20 cellular contexts compared by ENCODE assay signal in genomic region chr9:4113711-4114110, GRCh38.
DNase-seq lines count a peak whose midpoint lies in the region; ATAC-seq, FAIRE-seq and TF ChIP-seq lines count a peak whose summit lies in the region.
"Had no signal": no experiment of that assay in that cellular context is flagged by ENCODE, and none has a peak within 500 bp of the region (broad histone marks: within the 10 kb centered on the region; RNA-seq: fewer than 3 reads in every experiment).

No MANE protein-coding gene starts in this region.

- H3F3A ChIP-seq in neural progenitor cell (ENCODE audit: low read depth), result peaks cover 12% of the 10 kb centered on the region

- H3K36me3 Mint-ChIP-seq in neural progenitor cell, result peaks cover 43% of the 10 kb centered on the region
- H3K36me3 Mint-ChIP-seq in activated naive CD8-positive, alpha-beta T cell treated with anti-CD3 and anti-CD28 coated beads, Interleukin-2, amount 50 U/mL, for 24 hours (ENCODE audit: low read depth), result no peaks in the 10 kb centered on the region
- H3K36me3 Mint-ChIP-seq: CD4-positive, CD25-positive, alpha-beta regulatory T cell had no signal

- no peaks in the 10 kb centered on the region for H3K27me3 ChIP-seq in left ventricle myocardium inferior (ENCODE audit: low read depth)
- no peaks in the 10 kb centered on the region for H3K27me3 ChIP-seq in H1 (replicated peaks in 1 of 4; ENCODE audit: control insufficient read depth in 3 of 4, extremely low read depth in 1 of 4, insufficient read depth in 3 of 4, low read length in 3 of 4)
- no peaks in the 10 kb centered on the region for H3K27me3 ChIP-seq in neural progenitor cell
- no peaks in the 10 kb centered on the region for H3K27me3 ChIP-seq in tibial artery

- H3K4me2 ChIP-seq in H1 (ENCODE audit: insufficient read depth in 1 of 2, low read depth in 2 of 2, low read length in 2 of 2) (no peak overlapping the region), neural progenitor cell (no peak overlapping the region)

- TF ChIP-seq RAD21 in H1 (IDR thresholded peaks at IDR 0.05 in 1 of 2, conservative IDR thresholded peaks at IDR 0.05 in 1 of 2; ENCODE audit: low read depth in 2 of 2, low read length in 2 of 2), result no peak

- no peak overlapping the region for H2BK15ac ChIP-seq in H1 (ENCODE audit: low read length)

- H4K5ac ChIP-seq in H1 (ENCODE audit: insufficient read length, low read depth, low read length), result no peak overlapping the region

- H3K23me2 ChIP-seq in H1 (ENCODE audit: low read depth, low read length), result no peaks in the 10 kb centered on the region

- H3K56ac ChIP-seq in H1 (replicated peaks; ENCODE audit: insufficient read length, low read depth, low read length), result no peak overlapping the region

- peak overlapping the region; percentile 52 for H3K27ac ChIP-seq in left ventricle myocardium inferior (replicated peaks)
- no peak overlapping the region for H3K27ac ChIP-seq in H1 (ENCODE audit: low read depth, low read length)
- no peak overlapping the region for H3K27ac ChIP-seq in neural progenitor cell
- peak overlapping the region; percentile 55 to 64 for H3K27ac ChIP-seq in tibial artery
- H3K27ac ChIP-seq: GM23248 had no signal

- H2BK5ac ChIP-seq in H1 (ENCODE audit: low read depth, low read length), result no peak overlapping the region

- no peak overlapping the region for H2AK5ac ChIP-seq in H1 (ENCODE audit: low read depth, low read length)

- H4K8ac ChIP-seq in H1 (ENCODE audit: extremely low read depth, insufficient read depth, low read length), result no peak overlapping the region

- H3K36me3 ChIP-seq in left ventricle myocardium inferior (no peaks in the 10 kb centered on the region), H1 (ENCODE audit: control insufficient read depth in 2 of 4, insufficient read depth in 4 of 4, low read length in 3 of 4) (no peaks in the 10 kb centered on the region), neural progenitor cell (peaks cover 5% of the 10 kb centered on the region), tibial artery (peaks cover 0 to 7% (median 4%) of the 10 kb centered on the region in 3 donors)
- H3K36me3 ChIP-seq: BE2C had no signal

- H3K4me1 Mint-ChIP-seq in neural progenitor cell, result peaks cover 31% of the 10 kb centered on the region
- no peaks in the 10 kb centered on the region for H3K4me1 Mint-ChIP-seq in activated naive CD8-positive, alpha-beta T cell treated with anti-CD3 and anti-CD28 coated beads, Interleukin-2, amount 50 U/mL, for 24 hours

- H3K14ac ChIP-seq in H1 (ENCODE audit: insufficient read length), result no peak overlapping the region

- no peak overlapping the region for H4K91ac ChIP-seq in H1 (replicated peaks; ENCODE audit: insufficient read length, low read length)

- H3K79me2 ChIP-seq in H1 (ENCODE audit: control insufficient read depth in 1 of 2, insufficient read depth in 2 of 2, low read length in 2 of 2) (no peaks in the 10 kb centered on the region), neural progenitor cell (ENCODE audit: low read depth) (peaks cover 26% of the 10 kb centered on the region)

- intact Hi-C loops in left ventricle myocardium inferior (cut with micrococcal nuclease), result no loop called here
- intact Hi-C loops in Right ventricle myocardium inferior (cut with DNase I), result loop anchor here (10.0 kb wide), 1 partner anchor 379 kb away; no protein-coding TSS in a partner anchor
- intact Hi-C loops in tibial artery (cut with DNase I; ENCODE audit: low total_unique reads), result no loop called here

- peaks cover 2% of the 10 kb centered on the region for H3K27me3 Mint-ChIP-seq in neural progenitor cell (ENCODE audit: insufficient read depth, low read depth)
- H3K27me3 Mint-ChIP-seq in activated naive CD8-positive, alpha-beta T cell treated with anti-CD3 and anti-CD28 coated beads, Interleukin-2, amount 50 U/mL, for 24 hours, result no peaks in the 10 kb centered on the region

- H3K4me1 ChIP-seq in left ventricle myocardium inferior (peaks cover 13% of the 10 kb centered on the region), H1 (replicated peaks in 1 of 4; ENCODE audit: control insufficient read depth in 3 of 4, insufficient read depth in 4 of 4, low read length in 3 of 4) (no peaks in the 10 kb centered on the region), neural progenitor cell (peaks cover 50% of the 10 kb centered on the region), tibial artery (peaks cover 0 to 91% (median 33%) of the 10 kb centered on the region in 4 donors)
- H3K4me1 ChIP-seq: BE2C had no signal

- H3K4me3 Mint-ChIP-seq in neural progenitor cell, result no peak overlapping the region
- no peak overlapping the region for H3K4me3 Mint-ChIP-seq in activated naive CD8-positive, alpha-beta T cell treated with anti-CD3 and anti-CD28 coated beads, Interleukin-2, amount 50 U/mL, for 24 hours
- H3K4me3 Mint-ChIP-seq: CD4-positive, CD25-positive, alpha-beta regulatory T cell had no signal

- H2BK20ac ChIP-seq in H1 (ENCODE audit: low read length), result no peak overlapping the region

- H2BK120ac ChIP-seq in H1 (replicated peaks; ENCODE audit: low read depth, low read length), result no peak overlapping the region

- POLR2A ChIA-PET in H1 (lab: Charles Lee; ENCODE audit: partially characterized antibody), result no interaction called here

- H2BK12ac ChIP-seq in H1 (ENCODE audit: low read depth, low read length), result no peak overlapping the region

- FAIRE-seq in H1 (lab: Jason Lieb, UNC) (no peak), urothelium cell line (lab: Jason Lieb, UNC) (no peak)
- FAIRE-seq: K562 had no signal

- peak overlapping the region; percentile 46 for H3K27ac Mint-ChIP-seq in neural progenitor cell
- H3K27ac Mint-ChIP-seq in activated naive CD8-positive, alpha-beta T cell treated with anti-CD3 and anti-CD28 coated beads, Interleukin-2, amount 50 U/mL, for 24 hours, result no peak overlapping the region
- H3K27ac Mint-ChIP-seq: CD4-positive, CD25-positive, alpha-beta regulatory T cell had no signal

- H3K79me1 ChIP-seq in H1 (ENCODE audit: low read depth, low read length), result no peaks in the 10 kb centered on the region

- no peak for ATAC-seq in Right ventricle myocardium inferior
- ATAC-seq in activated naive CD8-positive, alpha-beta T cell treated with anti-CD3 and anti-CD28 coated beads, Interleukin-2, amount 50 U/mL, for 24 hours, result no peak
- ATAC-seq: K562 had no signal

- TF ChIP-seq EP300 in H1 (IDR thresholded peaks at IDR 0.05; ENCODE audit: borderline replicate concordance in 1 of 2, low read depth in 2 of 2, low read length in 2 of 2), result no peak

- H3K23ac ChIP-seq in H1 (ENCODE audit: insufficient read length), result no peak overlapping the region

- H3K18ac ChIP-seq in H1 (ENCODE audit: extremely low read depth, low read length), result no peak overlapping the region

- H3K4me3 ChIP-seq in left ventricle myocardium inferior (no peak overlapping the region), H1 (ENCODE audit: extremely low read depth in 1 of 4, insufficient read depth in 2 of 4, low read depth in 3 of 4, low read length in 4 of 4) (no peak overlapping the region), neural progenitor cell (no peak overlapping the region), tibial artery (no peak overlapping the region)
- H3K4me3 ChIP-seq: GM23248, K562 had no signal

- H3K4ac ChIP-seq in H1 (replicated peaks; ENCODE audit: insufficient read length, low read depth, low read length), result no peak overlapping the region

- H2AFZ ChIP-seq in H1 (ENCODE audit: low read length), result 0 out of 2 replicates have a peak overlapping the region, but pooled peaks have one; percentile 66
- no peak overlapping the region for H2AFZ ChIP-seq in neural progenitor cell (replicated peaks)
- H2AFZ ChIP-seq: GM23248 had no signal

- WGBS in H1 (ENCODE audit: extremely low coverage in 1 of 2, insufficient coverage in 1 of 2, insufficient read length in 1 of 2, insufficient replicate concordance in 2 of 2, low coverage in 1 of 2, low lambda C conversion rate in 2 of 2, missing lambda C conversion rate in 1 of 2), 2 experiments, result 95% methylated on average over 2 of the region's 4 CpGs; no CpG with 5 or more reads in 1 of the 2 experiments

- CTCF ChIA-PET in H1 (lab: Charles Lee; ENCODE audit: partially characterized antibody), result interaction anchor here (1.5 kb wide), 1 partner anchor 84 kb away, joined by 3 read pairs; no protein-coding TSS in a partner anchor

- no peak for TF ChIP-seq POLR2A in H1 (IDR thresholded peaks at IDR 0.05; ENCODE audit: control extremely low read depth in 1 of 2, low read depth in 2 of 2, low read length in 2 of 2)

- H3K9me3 ChIP-seq in left ventricle myocardium inferior (replicated peaks) (no peaks in the 10 kb centered on the region), H1 (ENCODE audit: insufficient read depth in 2 of 2, low read depth in 1 of 2, low read length in 1 of 2) (peaks cover 0 to 4% of the 10 kb centered on the region in 2 experiments; a peak in 1 of 4 replicates), neural progenitor cell (ENCODE audit: low read depth) (no peaks in the 10 kb centered on the region), tibial artery (no peaks in the 10 kb centered on the region)
- H3K9me3 ChIP-seq: BE2C had no signal

- no peak for TF ChIP-seq CTCF in left ventricle myocardium inferior (IDR thresholded peaks at IDR 0.05; ENCODE audit: borderline replicate concordance)
- no peak for TF ChIP-seq CTCF in H1 (IDR thresholded peaks at IDR 0.05; ENCODE audit: control extremely low read depth in 1 of 3, insufficient read depth in 1 of 3, low read depth in 1 of 3, low read length in 3 of 3)
- TF ChIP-seq CTCF in neural progenitor cell (IDR thresholded peaks at IDR 0.05), result no peak
- no peak for TF ChIP-seq CTCF in tibial artery (IDR thresholded peaks at IDR 0.05)

- peaks cover 10% of the 10 kb centered on the region for H3K9me3 Mint-ChIP-seq in neural progenitor cell
- no peaks in the 10 kb centered on the region for H3K9me3 Mint-ChIP-seq in activated naive CD8-positive, alpha-beta T cell treated with anti-CD3 and anti-CD28 coated beads, Interleukin-2, amount 50 U/mL, for 24 hours

- H3K9ac ChIP-seq in H1 (replicated peaks in 1 of 4; ENCODE audit: extremely low read depth in 1 of 4, low read depth in 3 of 4, low read length in 3 of 4) (no peak overlapping the region), neural progenitor cell (no peak overlapping the region)
- H3K9ac ChIP-seq: GM23248 had no signal

- DNase-seq in left ventricle myocardium inferior (no peak), Right ventricle myocardium inferior (ENCODE audit: missing footprints) (no peak), H1 (ENCODE audit: low read depth in 1 of 2, low spot score in 2 of 2) (no peak), neural progenitor cell (ENCODE audit: low spot score) (no peak), tibial artery (peak in 1 of 2 donors; percentile 21), NCI-H524 (lab: John Stamatoyannopoulos, UW) (no peak), urothelium cell line (ENCODE audit: low spot score) (no peak)
- DNase-seq in activated naive CD8-positive, alpha-beta T cell treated with anti-CD3 and anti-CD28 coated beads, Interleukin-2, amount 50 U/mL, for 24 hours, result no peak
- DNase-seq: BE2C; CD4-positive, CD25-positive, alpha-beta regulatory T cell; COR-L47; GF-D8; GM23248; NCI-H1092 treated with DMSO at 0.1 percent for 48 hours; NCI-H2081; NCI-H2171 treated with DMSO at 0.1 percent for 48 hours; NCI-H446; NCI-H69; SHP77 treated with DMSO at 0.1 percent for 48 hours had no signal

- H4K20me1 ChIP-seq in H1 (replicated peaks in 1 of 2; ENCODE audit: control insufficient read depth in 1 of 2, insufficient read depth in 2 of 2, low read length in 2 of 2) (no peaks in the 10 kb centered on the region), neural progenitor cell (ENCODE audit: low read depth) (no peaks in the 10 kb centered on the region)

Comparison
In these comparisons a context has a peak if more than half of its experiments do, and no peak if none do; other contexts are left out.
1. H3K27ac ChIP-seq: peak in left ventricle myocardium inferior (single experiment) and tibial artery (2 of 2); none in H1 (single experiment) and neural progenitor cell (single experiment).